In the genomic region with DNA sequence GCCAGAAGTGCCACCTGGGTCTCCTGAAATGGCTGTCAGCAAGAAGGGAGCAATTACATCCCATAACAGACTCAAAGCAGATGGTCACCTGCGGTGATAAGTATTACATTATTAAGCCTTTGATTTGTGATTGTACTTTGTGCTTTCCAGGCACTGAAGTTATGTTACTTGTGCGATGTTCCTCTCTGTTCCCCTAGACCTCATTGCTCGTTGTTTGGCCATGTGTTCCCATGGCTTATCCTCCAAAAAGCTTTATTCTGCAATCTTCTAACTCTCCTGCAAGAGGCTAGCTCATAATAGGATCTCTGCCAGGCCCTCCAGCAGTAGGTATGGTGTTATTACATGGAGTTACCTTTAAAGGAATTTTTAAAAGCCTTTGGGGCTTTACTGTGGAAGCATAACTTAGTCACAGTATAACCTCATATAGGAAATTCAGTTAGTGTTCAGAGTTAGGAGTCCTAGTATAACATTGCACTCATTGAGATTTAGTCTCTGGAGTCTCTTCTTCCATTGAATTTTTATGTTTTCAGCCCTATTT, we compare ENCODE assay signal across 1 cellular context.
TF ChIP-seq lines count a peak whose summit lies in the region.

No MANE protein-coding gene starts in this region.

TF ChIP-seq in HepG2, 621 proteins besides CTCF, POLR2A, EP300 and RAD21 (continued from another document):
- TF ChIP-seq, protein P1, sequence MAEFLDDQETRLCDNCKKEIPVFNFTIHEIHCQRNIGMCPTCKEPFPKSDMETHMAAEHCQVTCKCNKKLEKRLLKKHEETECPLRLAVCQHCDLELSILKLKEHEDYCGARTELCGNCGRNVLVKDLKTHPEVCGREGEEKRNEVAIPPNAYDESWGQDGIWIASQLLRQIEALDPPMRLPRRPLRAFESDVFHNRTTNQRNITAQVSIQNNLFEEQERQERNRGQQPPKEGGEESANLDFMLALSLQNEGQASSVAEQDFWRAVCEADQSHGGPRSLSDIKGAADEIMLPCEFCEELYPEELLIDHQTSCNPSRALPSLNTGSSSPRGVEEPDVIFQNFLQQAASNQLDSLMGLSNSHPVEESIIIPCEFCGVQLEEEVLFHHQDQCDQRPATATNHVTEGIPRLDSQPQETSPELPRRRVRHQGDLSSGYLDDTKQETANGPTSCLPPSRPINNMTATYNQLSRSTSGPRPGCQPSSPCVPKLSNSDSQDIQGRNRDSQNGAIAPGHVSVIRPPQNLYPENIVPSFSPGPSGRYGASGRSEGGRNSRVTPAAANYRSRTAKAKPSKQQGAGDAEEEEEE (CRISPR knock-in tag; IDR thresholded peaks at IDR 0.05; ENCODE audit: borderline replicate concordance) = no peak
- TF ChIP-seq ZNF207 (IDR thresholded peaks at IDR 0.05; ENCODE audit: borderline replicate concordance) (no peak), ZNF230 (CRISPR knock-in tag; IDR thresholded peaks at IDR 0.05) (no peak), ZNF101 (CRISPR knock-in tag; IDR thresholded peaks at IDR 0.05; ENCODE audit: borderline replicate concordance, low read depth) (no peak), ZFP90 (CRISPR knock-in tag; IDR thresholded peaks at IDR 0.05; ENCODE audit: borderline replicate concordance) (no peak), ZBTB42 (CRISPR knock-in tag; IDR thresholded peaks at IDR 0.05) (no peak)
